In genomic region chr4:8141935-8142334, GRCh38 we compare ENCODE assay signal across 28 cellular contexts. TPM values are rescaled to one million over a fixed set of nuclear protein-coding genes. Genes with fewer than 3 reads are reported as not detected.
DNase-seq lines count a peak whose midpoint lies in the region; ATAC-seq and TF ChIP-seq lines count a peak whose summit lies in the region.
"Had no signal": no experiment of that assay in that cellular context is flagged by ENCODE, and none has a peak within 500 bp of the region (broad histone marks: within the 10 kb centered on the region; RNA-seq: fewer than 3 reads in every experiment).

No MANE protein-coding gene starts in this region.

- TF ChIP-seq CTCF in psoas muscle (IDR thresholded peaks at IDR 0.05) (no peak), foreskin fibroblast (IDR thresholded peaks at IDR 0.05; ENCODE audit: low read depth, low read length) (no peak)

- H3K4me1 ChIP-seq in psoas muscle: peaks cover 59% of the 10 kb centered on the region
- H3K4me1 ChIP-seq: BE2C had no signal

- no peak overlapping the region for H3K27ac Mint-ChIP-seq in activated naive CD8-positive, alpha-beta T cell treated with anti-CD3 and anti-CD28 coated beads, Interleukin-2, amount 10 ng/mL, durations not matched to agents 7 days and 5 days
- no peak overlapping the region for H3K27ac Mint-ChIP-seq in activated naive CD8-positive, alpha-beta T cell treated with anti-CD3 and anti-CD28 coated beads, Interleukin-2, amount 50 U/mL, for 24 hours
- H3K27ac Mint-ChIP-seq in stimulated activated memory B cell treated with anti-CD40 and anti-IgM and Interleukin-4, amounts not matched to agents 10 μg/mL and 1 μg/mL and 100 μg/mL, for 72 hours: no peak overlapping the region
- H3K27ac Mint-ChIP-seq: CD14-positive monocyte; CD8-positive, alpha-beta memory T cell; IgD-negative memory B cell had no signal

- no peaks in the 10 kb centered on the region for H3K36me3 ChIP-seq in psoas muscle (ENCODE audit: insufficient read depth in 1 of 2, low read depth in 1 of 2)
- H3K36me3 ChIP-seq: BE2C had no signal

- no peaks in the 10 kb centered on the region for H3K27me3 ChIP-seq in psoas muscle (ENCODE audit: insufficient read depth in 3 of 3, low read length in 2 of 3)
- H3K27me3 ChIP-seq: BE2C had no signal

- 17 to 31% (median 29%) methylated on average over 7 to 9 of the region's 9 CpGs for WGBS in psoas muscle, 3 donors

- POLR2A ChIA-PET in activated naive CD8-positive, alpha-beta T cell treated with anti-CD3 and anti-CD28 coated beads, Interleukin-2, amount 10 ng/mL, durations not matched to agents 7 days and 5 days (lab: Charles Lee): no interaction called here

- no peaks in the 10 kb centered on the region for H3K9me3 ChIP-seq in psoas muscle
- H3K9me3 ChIP-seq: BE2C had no signal

- H3K4me3 ChIP-seq in psoas muscle (peak overlapping the region; percentile 12), foreskin fibroblast (ENCODE audit: low read depth in 1 of 2, low read length in 2 of 2) (no peak overlapping the region)

- no peak overlapping the region for H3K4me3 Mint-ChIP-seq in activated naive CD8-positive, alpha-beta T cell treated with anti-CD3 and anti-CD28 coated beads, Interleukin-2, amount 10 ng/mL, durations not matched to agents 7 days and 5 days
- H3K4me3 Mint-ChIP-seq in activated naive CD8-positive, alpha-beta T cell treated with anti-CD3 and anti-CD28 coated beads, Interleukin-2, amount 50 U/mL, for 24 hours: no peak overlapping the region
- H3K4me3 Mint-ChIP-seq in stimulated activated memory B cell treated with anti-CD40 and anti-IgM and Interleukin-4, amounts not matched to agents 10 μg/mL and 1 μg/mL and 100 μg/mL, for 72 hours: no peak overlapping the region
- H3K4me3 Mint-ChIP-seq: CD14-positive monocyte; CD8-positive, alpha-beta memory T cell had no signal

- DNase-seq in activated naive CD8-positive, alpha-beta T cell treated with anti-CD3 and anti-CD28 coated beads, Interleukin-2, amount 10 ng/mL, durations not matched to agents 7 days and 5 days: no peak
- no peak for DNase-seq in activated naive CD8-positive, alpha-beta T cell treated with anti-CD3 and anti-CD28 coated beads, Interleukin-2, amount 50 U/mL, for 24 hours
- peak; percentile 60 for DNase-seq in left ventricle myocardium superior
- no peak for DNase-seq in psoas muscle
- DNase-seq in Ammon's horn (ENCODE audit: low spot score): no peak
- DNase-seq in foreskin melanocyte: no peak
- DNase-seq in foreskin fibroblast: no peak
- DNase-seq: BE2C; CD8-positive, alpha-beta memory T cell; DMS79 treated with DMSO at 0.1 percent for 48 hours; GF-D8; MM.1S; NCI-H1048; NCI-H1417; NCI-H1694 treated with DMSO at 0.1 percent for 48 hours; NCI-H2081 treated with DMSO at 0.1 percent for 48 hours; NCI-H2171; NCI-H226; NCI-H510A; NCI-H69; RPMI8226; SHP77 treated with DMSO at 0.1 percent for 48 hours had no signal

- ATAC-seq in activated naive CD8-positive, alpha-beta T cell treated with anti-CD3 and anti-CD28 coated beads, Interleukin-2, amount 10 ng/mL, durations not matched to agents 7 days and 5 days (ENCODE audit: low read depth): peak; percentile 18
- no peak for ATAC-seq in activated naive CD8-positive, alpha-beta T cell treated with anti-CD3 and anti-CD28 coated beads, Interleukin-2, amount 50 U/mL, for 24 hours
- ATAC-seq in left ventricle myocardium superior (peak; percentile 72), psoas muscle (peak; percentile 33 to 56 (median 52))
- ATAC-seq in stimulated activated memory B cell treated with anti-CD40 and anti-IgM and Interleukin-4, amounts not matched to agents 10 μg/mL and 1 μg/mL and 100 μg/mL, for 72 hours: peak; percentile 27

- no peaks in the 10 kb centered on the region for H3K4me1 Mint-ChIP-seq in activated naive CD8-positive, alpha-beta T cell treated with anti-CD3 and anti-CD28 coated beads, Interleukin-2, amount 10 ng/mL, durations not matched to agents 7 days and 5 days
- H3K4me1 Mint-ChIP-seq in activated naive CD8-positive, alpha-beta T cell treated with anti-CD3 and anti-CD28 coated beads, Interleukin-2, amount 50 U/mL, for 24 hours: no peaks in the 10 kb centered on the region
- no peaks in the 10 kb centered on the region for H3K4me1 Mint-ChIP-seq in stimulated activated memory B cell treated with anti-CD40 and anti-IgM and Interleukin-4, amounts not matched to agents 10 μg/mL and 1 μg/mL and 100 μg/mL, for 72 hours
- H3K4me1 Mint-ChIP-seq: CD14-positive monocyte; CD8-positive, alpha-beta memory T cell had no signal

- H3K9me3 Mint-ChIP-seq in activated naive CD8-positive, alpha-beta T cell treated with anti-CD3 and anti-CD28 coated beads, Interleukin-2, amount 10 ng/mL, durations not matched to agents 7 days and 5 days: peaks cover 2% of the 10 kb centered on the region
- H3K9me3 Mint-ChIP-seq in activated naive CD8-positive, alpha-beta T cell treated with anti-CD3 and anti-CD28 coated beads, Interleukin-2, amount 50 U/mL, for 24 hours: no peaks in the 10 kb centered on the region
- peaks cover 13% of the 10 kb centered on the region for H3K9me3 Mint-ChIP-seq in stimulated activated memory B cell treated with anti-CD40 and anti-IgM and Interleukin-4, amounts not matched to agents 10 μg/mL and 1 μg/mL and 100 μg/mL, for 72 hours

- intact Hi-C loops in left ventricle myocardium superior (cut with micrococcal nuclease) (no loop called here), psoas muscle (cut with DNase I) (loop anchor here in 1 of 2 donors (2.0 kb wide), 1 partner anchor 17 kb away; no protein-coding TSS in a partner anchor)

- no peaks in the 10 kb centered on the region for H3K27me3 Mint-ChIP-seq in activated naive CD8-positive, alpha-beta T cell treated with anti-CD3 and anti-CD28 coated beads, Interleukin-2, amount 10 ng/mL, durations not matched to agents 7 days and 5 days
- peaks cover 5% of the 10 kb centered on the region for H3K27me3 Mint-ChIP-seq in activated naive CD8-positive, alpha-beta T cell treated with anti-CD3 and anti-CD28 coated beads, Interleukin-2, amount 50 U/mL, for 24 hours
- H3K27me3 Mint-ChIP-seq in stimulated activated memory B cell treated with anti-CD40 and anti-IgM and Interleukin-4, amounts not matched to agents 10 μg/mL and 1 μg/mL and 100 μg/mL, for 72 hours: peaks cover 34% of the 10 kb centered on the region

- H3K36me3 Mint-ChIP-seq in activated naive CD8-positive, alpha-beta T cell treated with anti-CD3 and anti-CD28 coated beads, Interleukin-2, amount 10 ng/mL, durations not matched to agents 7 days and 5 days: no peaks in the 10 kb centered on the region
- H3K36me3 Mint-ChIP-seq in activated naive CD8-positive, alpha-beta T cell treated with anti-CD3 and anti-CD28 coated beads, Interleukin-2, amount 50 U/mL, for 24 hours (ENCODE audit: low read depth): peaks cover 2% of the 10 kb centered on the region
- H3K36me3 Mint-ChIP-seq in stimulated activated memory B cell treated with anti-CD40 and anti-IgM and Interleukin-4, amounts not matched to agents 10 μg/mL and 1 μg/mL and 100 μg/mL, for 72 hours: peaks cover 22% of the 10 kb centered on the region
- H3K36me3 Mint-ChIP-seq: CD14-positive monocyte had no signal

- H3K27ac ChIP-seq in psoas muscle: peak overlapping the region; percentile 88
- H3K27ac ChIP-seq: 22Rv1, HL-60, KMS-11 had no signal

RNA-seq across cellular contexts. Expression of gene ABLIM2, which starts 16.7 kb away (rescaled TPM):
- 1 to 10 TPM; 1.7 to 2.5 TPM for total RNA-seq in activated naive CD8-positive, alpha-beta T cell treated with anti-CD3 and anti-CD28 coated beads, Interleukin-2, amount 10 ng/mL, durations not matched to agents 7 days and 5 days
- total RNA-seq in left ventricle myocardium superior: 28.3 TPM
- 100 to 1,000 TPM; 127 to 956 (median 461) TPM for total RNA-seq in psoas muscle
- polyA plus RNA-seq in psoas muscle: 100 to 1,000 TPM in 2 of 3 donors, 10 to 100 TPM in 1; 82.2 to 295 (median 123) TPM
- polyA plus RNA-seq: CD14-positive monocyte had no signal

RNA-seq across cellular contexts. Expression of gene SH3TC1, which starts 57.2 kb away (rescaled TPM):
- total RNA-seq in activated naive CD8-positive, alpha-beta T cell treated with anti-CD3 and anti-CD28 coated beads, Interleukin-2, amount 10 ng/mL, durations not matched to agents 7 days and 5 days: 10 to 100 TPM; 14.8 to 15.7 TPM
- total RNA-seq in left ventricle myocardium superior: 8.7 TPM
- total RNA-seq in psoas muscle: 1 to 10 TPM; 4.6 to 7.9 (median 4.9) TPM
- polyA plus RNA-seq in psoas muscle: 1 to 10 TPM; 1.9 to 5.0 (median 4.0) TPM
